ENCODE assay signal across 1 cellular context in the genomic region with DNA sequence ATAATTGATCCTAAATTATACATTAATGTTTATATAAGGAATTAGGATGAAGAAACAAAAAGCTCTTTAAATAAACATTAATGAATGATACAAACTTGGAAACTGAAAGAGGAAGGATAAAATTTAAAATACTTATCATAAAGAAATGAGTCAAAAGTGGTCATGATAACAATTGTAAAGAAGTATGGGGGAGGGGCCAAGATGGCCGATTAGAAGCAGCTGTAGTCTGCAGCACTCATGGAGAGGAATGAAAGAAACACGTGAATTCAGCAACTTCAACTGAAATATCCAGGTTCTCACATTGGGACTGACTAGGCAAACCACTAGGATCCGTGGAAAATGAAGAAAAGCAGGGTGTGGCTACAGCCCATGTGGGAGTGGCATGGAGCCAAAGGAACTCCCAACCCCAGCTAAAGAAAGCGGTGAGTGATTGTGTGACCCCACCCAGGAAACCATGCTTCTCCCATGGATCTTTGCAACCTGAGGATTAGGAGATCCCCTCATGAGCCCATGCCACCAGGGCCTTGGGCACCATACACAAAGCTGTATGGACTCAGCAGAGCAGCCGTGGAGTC.
A peak's percentile ranks its signal among the peaks of the same experiment; 100 is the strongest.
TF ChIP-seq lines count a peak whose summit lies in the region.

No MANE protein-coding gene starts in this region.

TF ChIP-seq in K562, 482 proteins besides CTCF, POLR2A, EP300 and RAD21 (continues in another document):
- TF ChIP-seq HCFC1 (IDR thresholded peaks at IDR 0.05; ENCODE audit: low read depth, low read length) (no peak), ZFP1 (CRISPR knock-in tag; IDR thresholded peaks at IDR 0.05) (no peak), L3MBTL2 (IDR thresholded peaks at IDR 0.05) (peak; percentile 31; the same call in 1 of the 2 replicates), STAT6 (CRISPR knock-in tag; IDR thresholded peaks at IDR 0.05) (no peak), ZNF561 (CRISPR knock-in tag; conservative IDR thresholded peaks at IDR 0.05) (no peak), YY1 (IDR thresholded peaks at IDR 0.05; ENCODE audit: borderline replicate concordance in 1 of 3, control insufficient read depth in 1 of 3, extremely low read depth in 1 of 3, insufficient read depth in 3 of 3, insufficient read length in 1 of 3, insufficient replicate concordance in 2 of 3, low read depth in 1 of 3, low read length in 2 of 3) (peak in 1 of 3 experiments; percentile 79), NR1H2 (CRISPR knock-in tag; IDR thresholded peaks at IDR 0.05) (no peak), SMARCA4 (IDR thresholded peaks at IDR 0.05) (peak; percentile 41; the same call in 1 of the 2 replicates), EWSR1 (IDR thresholded peaks at IDR 0.05; ENCODE audit: borderline replicate concordance, low read depth, partially characterized antibody) (no peak), ASH1L (IDR thresholded peaks at IDR 0.05; ENCODE audit: borderline replicate concordance, low read depth, partially characterized antibody) (no peak), MNT (conservative IDR thresholded peaks at IDR 0.05) (0 out of 4 replicates have a peak, but pooled peaks of 1 of the 2 experiments have one; percentile 22), CAMTA2 (CRISPR knock-in tag; conservative IDR thresholded peaks at IDR 0.05) (no peak), PYGO2 (tag; IDR thresholded peaks at IDR 0.05) (no peak), ZNF766 (CRISPR knock-in tag; conservative IDR thresholded peaks at IDR 0.05) (0 out of 2 replicates have a peak, but pooled peaks have one; percentile 47), LEF1 (IDR thresholded peaks at IDR 0.05) (0 out of 2 replicates have a peak, but pooled peaks have one; percentile 24), ZNF639 (CRISPR knock-in tag; conservative IDR thresholded peaks at IDR 0.05 in 1 of 2, IDR thresholded peaks at IDR 0.05 in 1 of 2) (0 out of 4 replicates have a peak, but pooled peaks of 1 of the 2 experiments have one; percentile 47), ZNF77 (CRISPR knock-in tag; IDR thresholded peaks at IDR 0.05) (no peak), U2AF1 (optimal IDR thresholded peaks at IDR 0.05; ENCODE audit: low read depth, low read length) (no peak), FOSL1 (tag; conservative IDR thresholded peaks at IDR 0.05) (peak; percentile 60), ARID1B (IDR thresholded peaks at IDR 0.05) (peak; percentile 36), NFRKB (IDR thresholded peaks at IDR 0.05; ENCODE audit: low read depth) (peak; percentile 43; the same call in 1 of the 2 replicates), TCF3 (CRISPR knock-in tag; IDR thresholded peaks at IDR 0.05) (no peak), TRIM24 (IDR thresholded peaks at IDR 0.05) (0 out of 4 replicates have a peak, but pooled peaks of 1 of the 2 experiments have one; percentile 17), ZHX1 (conservative IDR thresholded peaks at IDR 0.05; ENCODE audit: low read length) (no peak), ESRRB (CRISPR knock-in tag; IDR thresholded peaks at IDR 0.05; ENCODE audit: borderline replicate concordance) (no peak), NFIC (IDR thresholded peaks at IDR 0.05) (peak; percentile 73), EP400 (IDR thresholded peaks at IDR 0.05) (0 out of 2 replicates have a peak, but pooled peaks have one; percentile 19), RFX1 (IDR thresholded peaks at IDR 0.05) (0 out of 2 replicates have a peak, but pooled peaks have one; percentile 8)
- TF ChIP-seq, protein P1, sequence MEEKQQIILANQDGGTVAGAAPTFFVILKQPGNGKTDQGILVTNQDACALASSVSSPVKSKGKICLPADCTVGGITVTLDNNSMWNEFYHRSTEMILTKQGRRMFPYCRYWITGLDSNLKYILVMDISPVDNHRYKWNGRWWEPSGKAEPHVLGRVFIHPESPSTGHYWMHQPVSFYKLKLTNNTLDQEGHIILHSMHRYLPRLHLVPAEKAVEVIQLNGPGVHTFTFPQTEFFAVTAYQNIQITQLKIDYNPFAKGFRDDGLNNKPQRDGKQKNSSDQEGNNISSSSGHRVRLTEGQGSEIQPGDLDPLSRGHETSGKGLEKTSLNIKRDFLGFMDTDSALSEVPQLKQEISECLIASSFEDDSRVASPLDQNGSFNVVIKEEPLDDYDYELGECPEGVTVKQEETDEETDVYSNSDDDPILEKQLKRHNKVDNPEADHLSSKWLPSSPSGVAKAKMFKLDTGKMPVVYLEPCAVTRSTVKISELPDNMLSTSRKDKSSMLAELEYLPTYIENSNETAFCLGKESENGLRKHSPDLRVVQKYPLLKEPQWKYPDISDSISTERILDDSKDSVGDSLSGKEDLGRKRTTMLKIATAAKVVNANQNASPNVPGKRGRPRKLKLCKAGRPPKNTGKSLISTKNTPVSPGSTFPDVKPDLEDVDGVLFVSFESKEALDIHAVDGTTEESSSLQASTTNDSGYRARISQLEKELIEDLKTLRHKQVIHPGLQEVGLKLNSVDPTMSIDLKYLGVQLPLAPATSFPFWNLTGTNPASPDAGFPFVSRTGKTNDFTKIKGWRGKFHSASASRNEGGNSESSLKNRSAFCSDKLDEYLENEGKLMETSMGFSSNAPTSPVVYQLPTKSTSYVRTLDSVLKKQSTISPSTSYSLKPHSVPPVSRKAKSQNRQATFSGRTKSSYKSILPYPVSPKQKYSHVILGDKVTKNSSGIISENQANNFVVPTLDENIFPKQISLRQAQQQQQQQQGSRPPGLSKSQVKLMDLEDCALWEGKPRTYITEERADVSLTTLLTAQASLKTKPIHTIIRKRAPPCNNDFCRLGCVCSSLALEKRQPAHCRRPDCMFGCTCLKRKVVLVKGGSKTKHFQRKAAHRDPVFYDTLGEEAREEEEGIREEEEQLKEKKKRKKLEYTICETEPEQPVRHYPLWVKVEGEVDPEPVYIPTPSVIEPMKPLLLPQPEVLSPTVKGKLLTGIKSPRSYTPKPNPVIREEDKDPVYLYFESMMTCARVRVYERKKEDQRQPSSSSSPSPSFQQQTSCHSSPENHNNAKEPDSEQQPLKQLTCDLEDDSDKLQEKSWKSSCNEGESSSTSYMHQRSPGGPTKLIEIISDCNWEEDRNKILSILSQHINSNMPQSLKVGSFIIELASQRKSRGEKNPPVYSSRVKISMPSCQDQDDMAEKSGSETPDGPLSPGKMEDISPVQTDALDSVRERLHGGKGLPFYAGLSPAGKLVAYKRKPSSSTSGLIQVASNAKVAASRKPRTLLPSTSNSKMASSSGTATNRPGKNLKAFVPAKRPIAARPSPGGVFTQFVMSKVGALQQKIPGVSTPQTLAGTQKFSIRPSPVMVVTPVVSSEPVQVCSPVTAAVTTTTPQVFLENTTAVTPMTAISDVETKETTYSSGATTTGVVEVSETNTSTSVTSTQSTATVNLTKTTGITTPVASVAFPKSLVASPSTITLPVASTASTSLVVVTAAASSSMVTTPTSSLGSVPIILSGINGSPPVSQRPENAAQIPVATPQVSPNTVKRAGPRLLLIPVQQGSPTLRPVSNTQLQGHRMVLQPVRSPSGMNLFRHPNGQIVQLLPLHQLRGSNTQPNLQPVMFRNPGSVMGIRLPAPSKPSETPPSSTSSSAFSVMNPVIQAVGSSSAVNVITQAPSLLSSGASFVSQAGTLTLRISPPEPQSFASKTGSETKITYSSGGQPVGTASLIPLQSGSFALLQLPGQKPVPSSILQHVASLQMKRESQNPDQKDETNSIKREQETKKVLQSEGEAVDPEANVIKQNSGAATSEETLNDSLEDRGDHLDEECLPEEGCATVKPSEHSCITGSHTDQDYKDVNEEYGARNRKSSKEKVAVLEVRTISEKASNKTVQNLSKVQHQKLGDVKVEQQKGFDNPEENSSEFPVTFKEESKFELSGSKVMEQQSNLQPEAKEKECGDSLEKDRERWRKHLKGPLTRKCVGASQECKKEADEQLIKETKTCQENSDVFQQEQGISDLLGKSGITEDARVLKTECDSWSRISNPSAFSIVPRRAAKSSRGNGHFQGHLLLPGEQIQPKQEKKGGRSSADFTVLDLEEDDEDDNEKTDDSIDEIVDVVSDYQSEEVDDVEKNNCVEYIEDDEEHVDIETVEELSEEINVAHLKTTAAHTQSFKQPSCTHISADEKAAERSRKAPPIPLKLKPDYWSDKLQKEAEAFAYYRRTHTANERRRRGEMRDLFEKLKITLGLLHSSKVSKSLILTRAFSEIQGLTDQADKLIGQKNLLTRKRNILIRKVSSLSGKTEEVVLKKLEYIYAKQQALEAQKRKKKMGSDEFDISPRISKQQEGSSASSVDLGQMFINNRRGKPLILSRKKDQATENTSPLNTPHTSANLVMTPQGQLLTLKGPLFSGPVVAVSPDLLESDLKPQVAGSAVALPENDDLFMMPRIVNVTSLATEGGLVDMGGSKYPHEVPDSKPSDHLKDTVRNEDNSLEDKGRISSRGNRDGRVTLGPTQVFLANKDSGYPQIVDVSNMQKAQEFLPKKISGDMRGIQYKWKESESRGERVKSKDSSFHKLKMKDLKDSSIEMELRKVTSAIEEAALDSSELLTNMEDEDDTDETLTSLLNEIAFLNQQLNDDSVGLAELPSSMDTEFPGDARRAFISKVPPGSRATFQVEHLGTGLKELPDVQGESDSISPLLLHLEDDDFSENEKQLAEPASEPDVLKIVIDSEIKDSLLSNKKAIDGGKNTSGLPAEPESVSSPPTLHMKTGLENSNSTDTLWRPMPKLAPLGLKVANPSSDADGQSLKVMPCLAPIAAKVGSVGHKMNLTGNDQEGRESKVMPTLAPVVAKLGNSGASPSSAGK (IDR thresholded peaks at IDR 0.05), result 0 out of 2 replicates have a peak, but pooled peaks have one; percentile 36
- TF ChIP-seq, protein P2, sequence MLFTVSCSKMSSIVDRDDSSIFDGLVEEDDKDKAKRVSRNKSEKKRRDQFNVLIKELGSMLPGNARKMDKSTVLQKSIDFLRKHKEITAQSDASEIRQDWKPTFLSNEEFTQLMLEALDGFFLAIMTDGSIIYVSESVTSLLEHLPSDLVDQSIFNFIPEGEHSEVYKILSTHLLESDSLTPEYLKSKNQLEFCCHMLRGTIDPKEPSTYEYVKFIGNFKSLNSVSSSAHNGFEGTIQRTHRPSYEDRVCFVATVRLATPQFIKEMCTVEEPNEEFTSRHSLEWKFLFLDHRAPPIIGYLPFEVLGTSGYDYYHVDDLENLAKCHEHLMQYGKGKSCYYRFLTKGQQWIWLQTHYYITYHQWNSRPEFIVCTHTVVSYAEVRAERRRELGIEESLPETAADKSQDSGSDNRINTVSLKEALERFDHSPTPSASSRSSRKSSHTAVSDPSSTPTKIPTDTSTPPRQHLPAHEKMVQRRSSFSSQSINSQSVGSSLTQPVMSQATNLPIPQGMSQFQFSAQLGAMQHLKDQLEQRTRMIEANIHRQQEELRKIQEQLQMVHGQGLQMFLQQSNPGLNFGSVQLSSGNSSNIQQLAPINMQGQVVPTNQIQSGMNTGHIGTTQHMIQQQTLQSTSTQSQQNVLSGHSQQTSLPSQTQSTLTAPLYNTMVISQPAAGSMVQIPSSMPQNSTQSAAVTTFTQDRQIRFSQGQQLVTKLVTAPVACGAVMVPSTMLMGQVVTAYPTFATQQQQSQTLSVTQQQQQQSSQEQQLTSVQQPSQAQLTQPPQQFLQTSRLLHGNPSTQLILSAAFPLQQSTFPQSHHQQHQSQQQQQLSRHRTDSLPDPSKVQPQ (CRISPR knock-in tag; IDR thresholded peaks at IDR 0.05; ENCODE audit: borderline replicate concordance), result no peak
